ENCODE assay signal across 8 cellular contexts in genomic region chrX:34655496-34656258, GRCh38. TPM values are rescaled to one million over a fixed set of nuclear protein-coding genes. Genes with fewer than 3 reads are reported as not detected.
A peak's percentile ranks its signal among the peaks of the same experiment; 100 is the strongest.
DNase-seq lines count a peak whose midpoint lies in the region; FAIRE-seq and TF ChIP-seq lines count a peak whose summit lies in the region.
"Had no signal": no experiment of that assay in that cellular context is flagged by ENCODE, and none has a peak within 500 bp of the region (broad histone marks: within the 10 kb centered on the region; RNA-seq: fewer than 3 reads in every experiment).

No MANE protein-coding gene starts in this region.

- H3K9me1 ChIP-seq in keratinocyte (ENCODE audit: control insufficient read depth, extremely low read depth, insufficient read depth, low read length), result no peaks in the 10 kb centered on the region

- intact Hi-C loops in spleen (cut with DNase I; ENCODE audit: low total_unique reads), result no loop called here

- H3K9ac ChIP-seq in keratinocyte (ENCODE audit: control insufficient read depth, extremely low read depth, insufficient read depth, low read length), result no peak overlapping the region

- peak overlapping the region; percentile 13 for H2AFZ ChIP-seq in keratinocyte (ENCODE audit: control insufficient read depth, low read length)

- dilution Hi-C loops in keratinocyte (cut with MboI; ENCODE audit: extremely low pct_ligation_motif_present, low sequenced_read_pairs), result no loop called here

- H3K36me3 ChIP-seq in brain microvascular endothelial cell (replicated peaks) (no peaks in the 10 kb centered on the region), keratinocyte (ENCODE audit: control insufficient read depth in 2 of 2, extremely low read depth in 1 of 2, insufficient read depth in 2 of 2, low read length in 2 of 2) (no peaks in the 10 kb centered on the region), spleen (no peaks in the 10 kb centered on the region)

- TF ChIP-seq POLR2A in spleen (IDR thresholded peaks at IDR 0.05), result no peak

- no peaks in the 10 kb centered on the region for H3K79me2 ChIP-seq in keratinocyte (ENCODE audit: control insufficient read depth, insufficient read depth, low read length)

- H3K4me2 ChIP-seq in keratinocyte (ENCODE audit: control insufficient read depth, extremely low read depth, insufficient read depth, low read depth, low read length), result peak overlapping the region; percentile 27

- DNase-seq in LNCaP clone FGC (ENCODE audit: low read depth) (no peak), brain microvascular endothelial cell (no peak), keratinocyte (ENCODE audit: low read depth, low spot score) (no peak), spleen (no peak), SHP77 (lab: John Stamatoyannopoulos, UW) (no peak), NCI-H1092 treated with DMSO at 0.1 percent for 48 hours (lab: John Stamatoyannopoulos, UW) (no peak), HUDEP-2 (lab: John Stamatoyannopoulos, UW; ENCODE audit: unreplicated experiment in 76 of 76) (no peak)

- H3K27ac ChIP-seq in brain microvascular endothelial cell (peak overlapping the region; percentile 64), keratinocyte (ENCODE audit: control insufficient read depth, insufficient read depth, low read length) (no peak overlapping the region), spleen (peak overlapping the region in 3 of 8 donors; percentile 36 to 51 (median 49))

- H3K4me3 ChIP-seq in LNCaP clone FGC (ENCODE audit: low read depth, low read length) (peak overlapping the region; percentile 54), brain microvascular endothelial cell (ENCODE audit: low read depth, low read length) (peak overlapping the region; percentile 69), keratinocyte (ENCODE audit: control insufficient read depth in 2 of 3, extremely low read depth in 1 of 3, insufficient read depth in 2 of 3, low read depth in 1 of 3, low read length in 3 of 3) (no peak overlapping the region), spleen (peak overlapping the region in 6 of 8 donors; percentile 8 to 61 (median 30))

- in situ Hi-C loops in brain microvascular endothelial cell (cut with HindIII; ENCODE audit: low pct_ligation_motif_present, low sequenced_read_pairs), result no loop called here

- no peaks in the 10 kb centered on the region for H3K4me1 ChIP-seq in keratinocyte (ENCODE audit: control insufficient read depth, extremely low read depth, insufficient read depth, low read length)
- no peaks in the 10 kb centered on the region for H3K4me1 ChIP-seq in spleen

- FAIRE-seq in keratinocyte (lab: Jason Lieb, UNC), result no peak

- no peaks in the 10 kb centered on the region for H3K27me3 ChIP-seq in brain microvascular endothelial cell (replicated peaks)
- peaks cover 16% of the 10 kb centered on the region for H3K27me3 ChIP-seq in keratinocyte (ENCODE audit: control insufficient read depth, extremely low read depth, insufficient read depth, low read length)
- peaks cover 0 to 40% (median 8%) of the 10 kb centered on the region in 7 donors for H3K27me3 ChIP-seq in spleen (replicated peaks in 1 of 7)

- 4 to 28% (median 6%) methylated on average over 11 to 13 of the region's 13 CpGs for WGBS in spleen, 5 donors

- TF ChIP-seq CTCF in LNCaP clone FGC (IDR thresholded peaks at IDR 0.05; ENCODE audit: control insufficient read depth, extremely low read depth, insufficient read depth), result no peak
- no peak for TF ChIP-seq CTCF in brain microvascular endothelial cell (IDR thresholded peaks at IDR 0.05; ENCODE audit: low read depth, low read length, missing control alignments)
- no peak for TF ChIP-seq CTCF in keratinocyte (optimal IDR thresholded peaks at IDR 0.05 in 1 of 3, IDR thresholded peaks at IDR 0.05 in 1 of 3, conservative IDR thresholded peaks at IDR 0.05 in 1 of 3; ENCODE audit: extremely low read depth in 1 of 3, insufficient read depth in 2 of 3, low read length in 3 of 3)
- TF ChIP-seq CTCF in spleen (IDR thresholded peaks at IDR 0.05 in 8 of 11, conservative IDR thresholded peaks at IDR 0.05 in 3 of 11), result no peak

- H3K9me3 ChIP-seq in keratinocyte (ENCODE audit: control insufficient read depth, low read depth, low read length), result no peaks in the 10 kb centered on the region
- H3K9me3 ChIP-seq in spleen, result no peaks in the 10 kb centered on the region

- no peaks in the 10 kb centered on the region for H4K20me1 ChIP-seq in keratinocyte (ENCODE audit: control insufficient read depth, extremely low read depth, insufficient read depth, low read length)

RNA-seq across cellular contexts. Expression of gene TMEM47, which starts 1.4 kb away (rescaled TPM):
- polyA plus RNA-seq in keratinocyte (0.07 to 0.16 TPM (median 0.10 TPM) in 3 replicates), spleen (1 to 10 TPM; 1.3 to 3.2 (median 2.6) TPM)
- 0.09 TPM for polyA plus RNA-seq in keratinocyte (2011; ENCODE audit: low read depth)
- 0.08 and 0.11 TPM in 2 replicates for polyA plus RNA-seq in keratinocyte (2011; cell fraction: cytosol; rRNA removed)
- 0.13 and 0.17 TPM in 2 replicates for polyA plus RNA-seq in keratinocyte (2011; cell fraction: nucleus; rRNA removed)
- 0.06 and 0.07 TPM in 2 replicates for polyA plus RNA-seq in keratinocyte (2012; ENCODE audit: low replicate concordance)
- 0.10 to 0.19 TPM in 2 of 3 replicates, not detected in the other for polyA minus RNA-seq in keratinocyte
- not detected for polyA minus RNA-seq in keratinocyte (2011; cell fraction: cytosol; rRNA and poly(A)+ RNA removed)
- 0.11 and 0.23 TPM in 2 replicates for polyA minus RNA-seq in keratinocyte (2011; cell fraction: nucleus; rRNA and poly(A)+ RNA removed)
- total RNA-seq in spleen, result 10 to 100 TPM in 1 of 7 donors, 1 to 10 TPM in 6; 5.0 to 11.1 (median 5.8) TPM
- total RNA-seq: OCI-LY7 had no signal

Comparison
In these comparisons a context has a peak if more than half of its experiments do, and no peak if none do; other contexts are left out.
1. H3K4me3 ChIP-seq: peak in LNCaP clone FGC (single experiment), brain microvascular endothelial cell (single experiment) and spleen (6 of 8); none in keratinocyte (0 of 3).